2 cellular contexts compared by ENCODE assay signal in the genomic region with DNA sequence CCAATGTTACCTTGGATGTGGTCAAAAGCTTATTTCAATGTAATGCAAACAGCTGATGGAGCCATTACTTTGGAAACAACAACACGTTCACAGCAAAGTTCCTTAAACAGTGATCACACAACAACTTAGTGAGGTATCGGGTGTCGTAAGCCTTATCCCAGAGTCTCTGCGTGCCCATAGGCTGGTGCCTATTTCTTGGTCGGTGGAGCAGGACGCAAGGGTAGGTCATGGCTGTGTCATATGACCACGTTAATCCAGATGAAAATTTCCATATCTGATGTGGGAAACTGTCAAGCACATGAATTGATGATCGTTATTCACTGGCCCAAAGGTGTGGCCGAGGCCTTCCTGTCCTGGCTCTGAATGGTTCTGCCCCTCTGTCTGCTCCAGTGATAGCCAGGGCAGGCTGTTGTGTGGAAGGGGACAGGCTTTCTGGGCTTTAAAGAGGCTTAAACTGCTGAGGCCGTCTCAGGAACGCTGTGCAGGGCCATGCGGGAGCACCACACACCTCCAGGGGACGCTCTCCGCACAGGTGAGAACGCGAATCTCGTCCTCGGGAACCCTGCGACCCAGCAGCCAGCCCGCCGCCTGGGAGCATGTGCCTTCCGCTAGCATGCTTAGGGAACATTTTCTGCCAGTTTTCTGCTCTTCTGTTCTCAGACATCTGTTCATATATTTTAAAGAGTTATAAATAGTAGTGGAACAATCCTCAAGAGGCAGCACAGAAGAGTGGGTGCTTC.
TF ChIP-seq lines count a peak whose summit lies in the region.

No MANE protein-coding gene starts in this region.

TF ChIP-seq in GM23338, 12 proteins besides CTCF, POLR2A, EP300 and RAD21 (continued from another document):
- TF ChIP-seq, protein P1, sequence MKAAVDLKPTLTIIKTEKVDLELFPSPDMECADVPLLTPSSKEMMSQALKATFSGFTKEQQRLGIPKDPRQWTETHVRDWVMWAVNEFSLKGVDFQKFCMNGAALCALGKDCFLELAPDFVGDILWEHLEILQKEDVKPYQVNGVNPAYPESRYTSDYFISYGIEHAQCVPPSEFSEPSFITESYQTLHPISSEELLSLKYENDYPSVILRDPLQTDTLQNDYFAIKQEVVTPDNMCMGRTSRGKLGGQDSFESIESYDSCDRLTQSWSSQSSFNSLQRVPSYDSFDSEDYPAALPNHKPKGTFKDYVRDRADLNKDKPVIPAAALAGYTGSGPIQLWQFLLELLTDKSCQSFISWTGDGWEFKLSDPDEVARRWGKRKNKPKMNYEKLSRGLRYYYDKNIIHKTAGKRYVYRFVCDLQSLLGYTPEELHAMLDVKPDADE (IDR thresholded peaks at IDR 0.05) = no peak
- TF ChIP-seq REST (IDR thresholded peaks at IDR 0.05; ENCODE audit: unreplicated experiment) = no peak
- TF ChIP-seq ZNF114 (CRISPR knock-in tag; IDR thresholded peaks at IDR 0.05) = no peak
- no peak for TF ChIP-seq ZNF462 (CRISPR knock-in tag; IDR thresholded peaks at IDR 0.05)

TF ChIP-seq in H1, 55 proteins besides CTCF, POLR2A, EP300 and RAD21 (continued from another document):
- peak; percentile 48 for TF ChIP-seq ASH2L (IDR thresholded peaks at IDR 0.05; ENCODE audit: low read length)
- TF ChIP-seq CHD2 (IDR thresholded peaks at IDR 0.05; ENCODE audit: low read length) = peak; percentile 89
- no peak for TF ChIP-seq SP2 (IDR thresholded peaks at IDR 0.05; ENCODE audit: low read length)
- TF ChIP-seq TEAD4 (IDR thresholded peaks at IDR 0.05; ENCODE audit: low read depth, low read length) = peak; percentile 58
- TF ChIP-seq SIN3A (conservative IDR thresholded peaks at IDR 0.05 in 1 of 2, IDR thresholded peaks at IDR 0.05 in 1 of 2; ENCODE audit: low read depth in 1 of 2, low read length in 2 of 2) = 0 out of 4 replicates have a peak, but pooled peaks of 1 of the 2 experiments have one; percentile 30
- peak; percentile 34; the same call in 1 of the 2 replicates for TF ChIP-seq CREB1 (IDR thresholded peaks at IDR 0.05)
- no peak for TF ChIP-seq HDAC2 (IDR thresholded peaks at IDR 0.05; ENCODE audit: borderline replicate concordance in 1 of 2, low read depth in 2 of 2, low read length in 2 of 2)
- TF ChIP-seq BACH1 (IDR thresholded peaks at IDR 0.05; ENCODE audit: low read length) = no peak
- TF ChIP-seq, protein P2, sequence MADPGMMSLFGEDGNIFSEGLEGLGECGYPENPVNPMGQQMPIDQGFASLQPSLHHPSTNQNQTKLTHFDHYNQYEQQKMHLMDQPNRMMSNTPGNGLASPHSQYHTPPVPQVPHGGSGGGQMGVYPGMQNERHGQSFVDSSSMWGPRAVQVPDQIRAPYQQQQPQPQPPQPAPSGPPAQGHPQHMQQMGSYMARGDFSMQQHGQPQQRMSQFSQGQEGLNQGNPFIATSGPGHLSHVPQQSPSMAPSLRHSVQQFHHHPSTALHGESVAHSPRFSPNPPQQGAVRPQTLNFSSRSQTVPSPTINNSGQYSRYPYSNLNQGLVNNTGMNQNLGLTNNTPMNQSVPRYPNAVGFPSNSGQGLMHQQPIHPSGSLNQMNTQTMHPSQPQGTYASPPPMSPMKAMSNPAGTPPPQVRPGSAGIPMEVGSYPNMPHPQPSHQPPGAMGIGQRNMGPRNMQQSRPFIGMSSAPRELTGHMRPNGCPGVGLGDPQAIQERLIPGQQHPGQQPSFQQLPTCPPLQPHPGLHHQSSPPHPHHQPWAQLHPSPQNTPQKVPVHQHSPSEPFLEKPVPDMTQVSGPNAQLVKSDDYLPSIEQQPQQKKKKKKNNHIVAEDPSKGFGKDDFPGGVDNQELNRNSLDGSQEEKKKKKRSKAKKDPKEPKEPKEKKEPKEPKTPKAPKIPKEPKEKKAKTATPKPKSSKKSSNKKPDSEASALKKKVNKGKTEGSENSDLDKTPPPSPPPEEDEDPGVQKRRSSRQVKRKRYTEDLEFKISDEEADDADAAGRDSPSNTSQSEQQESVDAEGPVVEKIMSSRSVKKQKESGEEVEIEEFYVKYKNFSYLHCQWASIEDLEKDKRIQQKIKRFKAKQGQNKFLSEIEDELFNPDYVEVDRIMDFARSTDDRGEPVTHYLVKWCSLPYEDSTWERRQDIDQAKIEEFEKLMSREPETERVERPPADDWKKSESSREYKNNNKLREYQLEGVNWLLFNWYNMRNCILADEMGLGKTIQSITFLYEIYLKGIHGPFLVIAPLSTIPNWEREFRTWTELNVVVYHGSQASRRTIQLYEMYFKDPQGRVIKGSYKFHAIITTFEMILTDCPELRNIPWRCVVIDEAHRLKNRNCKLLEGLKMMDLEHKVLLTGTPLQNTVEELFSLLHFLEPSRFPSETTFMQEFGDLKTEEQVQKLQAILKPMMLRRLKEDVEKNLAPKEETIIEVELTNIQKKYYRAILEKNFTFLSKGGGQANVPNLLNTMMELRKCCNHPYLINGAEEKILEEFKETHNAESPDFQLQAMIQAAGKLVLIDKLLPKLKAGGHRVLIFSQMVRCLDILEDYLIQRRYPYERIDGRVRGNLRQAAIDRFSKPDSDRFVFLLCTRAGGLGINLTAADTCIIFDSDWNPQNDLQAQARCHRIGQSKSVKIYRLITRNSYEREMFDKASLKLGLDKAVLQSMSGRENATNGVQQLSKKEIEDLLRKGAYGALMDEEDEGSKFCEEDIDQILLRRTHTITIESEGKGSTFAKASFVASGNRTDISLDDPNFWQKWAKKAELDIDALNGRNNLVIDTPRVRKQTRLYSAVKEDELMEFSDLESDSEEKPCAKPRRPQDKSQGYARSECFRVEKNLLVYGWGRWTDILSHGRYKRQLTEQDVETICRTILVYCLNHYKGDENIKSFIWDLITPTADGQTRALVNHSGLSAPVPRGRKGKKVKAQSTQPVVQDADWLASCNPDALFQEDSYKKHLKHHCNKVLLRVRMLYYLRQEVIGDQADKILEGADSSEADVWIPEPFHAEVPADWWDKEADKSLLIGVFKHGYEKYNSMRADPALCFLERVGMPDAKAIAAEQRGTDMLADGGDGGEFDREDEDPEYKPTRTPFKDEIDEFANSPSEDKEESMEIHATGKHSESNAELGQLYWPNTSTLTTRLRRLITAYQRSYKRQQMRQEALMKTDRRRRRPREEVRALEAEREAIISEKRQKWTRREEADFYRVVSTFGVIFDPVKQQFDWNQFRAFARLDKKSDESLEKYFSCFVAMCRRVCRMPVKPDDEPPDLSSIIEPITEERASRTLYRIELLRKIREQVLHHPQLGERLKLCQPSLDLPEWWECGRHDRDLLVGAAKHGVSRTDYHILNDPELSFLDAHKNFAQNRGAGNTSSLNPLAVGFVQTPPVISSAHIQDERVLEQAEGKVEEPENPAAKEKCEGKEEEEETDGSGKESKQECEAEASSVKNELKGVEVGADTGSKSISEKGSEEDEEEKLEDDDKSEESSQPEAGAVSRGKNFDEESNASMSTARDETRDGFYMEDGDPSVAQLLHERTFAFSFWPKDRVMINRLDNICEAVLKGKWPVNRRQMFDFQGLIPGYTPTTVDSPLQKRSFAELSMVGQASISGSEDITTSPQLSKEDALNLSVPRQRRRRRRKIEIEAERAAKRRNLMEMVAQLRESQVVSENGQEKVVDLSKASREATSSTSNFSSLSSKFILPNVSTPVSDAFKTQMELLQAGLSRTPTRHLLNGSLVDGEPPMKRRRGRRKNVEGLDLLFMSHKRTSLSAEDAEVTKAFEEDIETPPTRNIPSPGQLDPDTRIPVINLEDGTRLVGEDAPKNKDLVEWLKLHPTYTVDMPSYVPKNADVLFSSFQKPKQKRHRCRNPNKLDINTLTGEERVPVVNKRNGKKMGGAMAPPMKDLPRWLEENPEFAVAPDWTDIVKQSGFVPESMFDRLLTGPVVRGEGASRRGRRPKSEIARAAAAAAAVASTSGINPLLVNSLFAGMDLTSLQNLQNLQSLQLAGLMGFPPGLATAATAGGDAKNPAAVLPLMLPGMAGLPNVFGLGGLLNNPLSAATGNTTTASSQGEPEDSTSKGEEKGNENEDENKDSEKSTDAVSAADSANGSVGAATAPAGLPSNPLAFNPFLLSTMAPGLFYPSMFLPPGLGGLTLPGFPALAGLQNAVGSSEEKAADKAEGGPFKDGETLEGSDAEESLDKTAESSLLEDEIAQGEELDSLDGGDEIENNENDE (IDR thresholded peaks at IDR 0.05; ENCODE audit: insufficient replicate concordance, low read length) = no peak
- peak; percentile 71 for TF ChIP-seq BRCA1 (IDR thresholded peaks at IDR 0.05; ENCODE audit: low read depth, low read length)
- TF ChIP-seq, protein P3, sequence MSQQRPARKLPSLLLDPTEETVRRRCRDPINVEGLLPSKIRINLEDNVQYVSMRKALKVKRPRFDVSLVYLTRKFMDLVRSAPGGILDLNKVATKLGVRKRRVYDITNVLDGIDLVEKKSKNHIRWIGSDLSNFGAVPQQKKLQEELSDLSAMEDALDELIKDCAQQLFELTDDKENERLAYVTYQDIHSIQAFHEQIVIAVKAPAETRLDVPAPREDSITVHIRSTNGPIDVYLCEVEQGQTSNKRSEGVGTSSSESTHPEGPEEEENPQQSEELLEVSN (IDR thresholded peaks at IDR 0.05) = peak; percentile 98
